In genomic region chr14:66038214-66038977, GRCh38 we compare ENCODE assay signal across 1 cellular context.
TF ChIP-seq lines count a peak whose summit lies in the region.

No MANE protein-coding gene starts in this region.

TF ChIP-seq in GM23338, 12 proteins besides CTCF, POLR2A, EP300 and RAD21 (continued from another document):
- TF ChIP-seq ZNF462 (CRISPR knock-in tag; IDR thresholded peaks at IDR 0.05) (no peak), POLR2AphosphoS5 (IDR thresholded peaks at IDR 0.05; ENCODE audit: low read depth) (no peak), CREB1 (CRISPR knock-in tag; IDR thresholded peaks at IDR 0.05; ENCODE audit: low read depth) (no peak)
